14 cellular contexts compared by ENCODE assay signal in the genomic region with DNA sequence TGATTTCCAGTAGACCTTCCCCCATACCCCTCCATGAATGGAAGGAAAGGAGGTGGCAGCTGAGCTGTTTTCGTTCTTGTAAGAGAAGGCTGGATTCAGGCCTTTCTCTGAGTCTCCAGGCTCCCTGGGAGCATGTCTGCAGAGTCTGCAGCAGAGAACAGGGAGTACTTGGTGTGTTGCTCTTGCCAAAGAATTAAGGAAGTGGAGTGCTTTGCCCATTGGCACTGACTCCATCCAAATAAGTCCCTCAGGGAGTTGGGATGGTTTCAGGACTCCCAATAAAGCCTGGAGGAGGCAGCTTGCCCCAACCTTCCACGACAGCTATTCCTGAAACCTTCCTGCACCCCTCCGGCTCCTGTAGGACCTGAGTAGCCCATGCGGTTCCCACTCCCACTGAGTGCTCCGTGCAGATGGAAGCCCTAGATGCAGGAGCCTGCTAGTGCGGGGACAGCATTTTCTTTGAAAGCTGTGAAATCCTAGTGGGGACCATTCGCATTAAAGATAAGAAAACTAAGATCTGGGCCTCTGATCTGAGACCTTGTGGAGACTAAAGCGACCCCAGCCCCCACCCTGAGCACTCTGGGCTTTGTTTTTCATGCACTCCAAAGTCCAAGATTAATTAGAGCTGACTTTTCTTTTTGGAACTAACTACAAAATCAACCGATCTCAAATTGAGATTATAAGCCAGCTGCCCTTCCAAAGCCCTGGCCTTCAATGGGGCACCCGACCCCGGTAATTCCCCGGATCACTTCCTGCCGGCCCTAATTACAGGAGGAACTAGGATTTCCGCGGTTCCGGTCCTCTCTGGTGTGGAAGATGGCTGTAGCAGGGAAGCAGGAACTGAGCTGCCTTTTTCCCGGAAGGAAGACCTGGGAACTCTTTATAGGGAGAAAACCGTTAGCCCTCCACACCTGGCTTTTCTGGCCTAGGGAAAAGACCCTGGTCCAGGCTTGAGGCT.
A peak's percentile ranks its signal among the peaks of the same experiment; 100 is the strongest.
DNase-seq lines count a peak whose midpoint lies in the region; ATAC-seq and TF ChIP-seq lines count a peak whose summit lies in the region.
"Had no signal": no experiment of that assay in that cellular context is flagged by ENCODE, and none has a peak within 500 bp of the region (broad histone marks: within the 10 kb centered on the region; RNA-seq: fewer than 3 reads in every experiment).

No MANE protein-coding gene starts in this region.

- no peak overlapping the region for H2AFZ ChIP-seq in mammary epithelial cell (ENCODE audit: low read depth, low read length)

- no TSS peak for BruUV-seq in mammary epithelial cell (replicated peaks; lab: Mats Ljungman, UMichigan)

- CTCF ChIA-PET in mammary epithelial cell (lab: Charles Lee; ENCODE audit: low non-redundant PET), result no interaction called here

- TF ChIP-seq POLR2A in ovary (IDR thresholded peaks at IDR 0.05) (no peak), vagina (IDR thresholded peaks at IDR 0.05) (no peak)

- H4K20me1 ChIP-seq in mammary epithelial cell (ENCODE audit: insufficient read depth, low read length), result no peaks in the 10 kb centered on the region

- no peak for TF ChIP-seq EP300 in ovary (IDR thresholded peaks at IDR 0.05)

- H3K36me3 ChIP-seq in mammary epithelial cell (ENCODE audit: insufficient read depth, low read length) (no peaks in the 10 kb centered on the region), ovary (no peaks in the 10 kb centered on the region), vagina (no peaks in the 10 kb centered on the region)
- H3K36me3 ChIP-seq: right lobe of liver had no signal

- no peak overlapping the region for H3K4me2 ChIP-seq in mammary epithelial cell (ENCODE audit: insufficient read depth, low read depth, low read length)

- no peak overlapping the region for H3K4me3 ChIP-seq in mammary epithelial cell (replicated peaks in 1 of 3; ENCODE audit: insufficient read depth in 1 of 3, low read depth in 2 of 3, low read length in 3 of 3)
- no peak overlapping the region for H3K4me3 ChIP-seq in ovary
- no peak overlapping the region for H3K4me3 ChIP-seq in vagina
- H3K4me3 ChIP-seq: mucosa of descending colon, right lobe of liver had no signal

- dilution Hi-C loops in mammary epithelial cell (cut with HindIII; ENCODE audit: low sequenced_read_pairs), result no loop called here

- H3K27ac ChIP-seq in mammary epithelial cell (ENCODE audit: insufficient read depth, low read depth, low read length) (no peak overlapping the region), ovary (no peak overlapping the region), vagina (peak overlapping the region; percentile 70)
- H3K27ac ChIP-seq: 22Rv1, right lobe of liver had no signal

- TF ChIP-seq CTCF in mammary epithelial cell (conservative IDR thresholded peaks at IDR 0.05 in 1 of 2, IDR thresholded peaks at IDR 0.05 in 1 of 2; ENCODE audit: extremely low read depth in 1 of 2, insufficient read depth in 1 of 2, low read depth in 1 of 2, low read length in 2 of 2) (no peak), ovary (IDR thresholded peaks at IDR 0.05) (no peak), vagina (IDR thresholded peaks at IDR 0.05) (no peak)

- DNase-seq in T47D (ENCODE audit: low read depth in 1 of 2, low spot score in 1 of 2) (peak; percentile 23 to 25), mammary epithelial cell (no peak), globus pallidus (ENCODE audit: low spot score) (peak; percentile 45), ovary (peak in 4 of 5 donors; percentile 30 to 64 (median 36)), vagina (ENCODE audit: extremely low spot score in 2 of 2) (peak in 1 of 2 donors; percentile 91), DMS 273 treated with DMSO at 0.1 percent for 48 hours (lab: John Stamatoyannopoulos, UW) (no peak), H4 (ENCODE audit: low spot score) (no peak)
- DNase-seq: activated T-cell treated with anti-CD3 and anti-CD28 coated beads, Interleukin-2, amount 50 U/mL, for 4 hours; MM.1S; right lobe of liver had no signal

- ATAC-seq in GM21390 (IDR thresholded peaks at IDR 0.05; ENCODE audit: unreplicated experiment), result no peak
- ATAC-seq: activated CD4-positive, CD25-positive, alpha-beta regulatory T cell treated with anti-CD3 and anti-CD28 coated beads, Interleukin-2, amount 50 U/mL, for 24 hours; activated T-cell treated with anti-CD3 and anti-CD28 coated beads, Interleukin-2, amount 50 U/mL, for 4 hours; right lobe of liver had no signal

- no peaks in the 10 kb centered on the region for H3K27me3 ChIP-seq in mammary epithelial cell (ENCODE audit: insufficient read depth, low read length)
- no peaks in the 10 kb centered on the region for H3K27me3 ChIP-seq in ovary
- no peaks in the 10 kb centered on the region for H3K27me3 ChIP-seq in vagina
- H3K27me3 ChIP-seq: right lobe of liver had no signal

- no peaks in the 10 kb centered on the region for H3K9me3 ChIP-seq in mammary epithelial cell (replicated peaks; ENCODE audit: insufficient read depth, low read length)
- H3K9me3 ChIP-seq in ovary, result no peaks in the 10 kb centered on the region
- H3K9me3 ChIP-seq in vagina, result no peaks in the 10 kb centered on the region
- H3K9me3 ChIP-seq: mucosa of descending colon, right lobe of liver had no signal

- 64% methylated on average over 12 of the region's 18 CpGs for WGBS in mammary epithelial cell (ENCODE audit: low coverage, missing lambda C conversion rate)
- 30 to 52% (median 42%) methylated on average over 18 of the region's 18 CpGs for whole genome bisulfite sequencing in ovary, 3 donors

- no peak overlapping the region for H3K9ac ChIP-seq in mammary epithelial cell (ENCODE audit: insufficient read depth, low read length)

- in situ Hi-C loops in T47D (cut with HindIII; ENCODE audit: low pct_unique_long_range_greater_than_20kb, low sequenced_read_pairs) (no loop called here), mammary epithelial cell (cut with MboI; ENCODE audit: low sequenced_read_pairs in 2 of 2) (loop anchor here in 1 of 2 donors (10.0 kb wide), 1 partner anchor 127 kb away; no protein-coding TSS in a partner anchor)

- intact Hi-C loops in mammary epithelial cell (cut with micrococcal nuclease) (loop anchor here (5.0 kb wide), 1 partner anchor 395 kb away; no protein-coding TSS in a partner anchor), ovary (cut with DNase I) (loop anchor here in 2 of 4 donors (10.0 kb wide), 2 partner anchors 127 to 267 kb away; no protein-coding TSS in a partner anchor), vagina (cut with DNase I) (loop anchor here (10.0 kb wide), 1 partner anchor 107 kb away; a partner anchor contains a TSS)

- H3K4me1 ChIP-seq in mammary epithelial cell (ENCODE audit: insufficient read depth, low read length) (no peaks in the 10 kb centered on the region), ovary (ENCODE audit: insufficient read depth) (peaks cover 16% of the 10 kb centered on the region), vagina (peaks cover 55% of the 10 kb centered on the region)

- no peaks in the 10 kb centered on the region for H3K79me2 ChIP-seq in mammary epithelial cell (ENCODE audit: insufficient read depth, low read length)

Comparison
In these comparisons a context has a peak if more than half of its experiments do, and no peak if none do; other contexts are left out.
1. DNase-seq: peak in T47D (2 of 2), globus pallidus (single experiment) and ovary (4 of 5); none in mammary epithelial cell (single experiment), DMS 273 treated with DMSO at 0.1 percent for 48 hours (single experiment) and H4 (single experiment).